ENCODE assay signal across 20 cellular contexts in genomic region chr1:11567244-11568065, GRCh38.
"Had no signal": no experiment of that assay in that cellular context is flagged by ENCODE, and none has a peak within 500 bp of the region (broad histone marks: within the 10 kb centered on the region; RNA-seq: fewer than 3 reads in every experiment).

No MANE protein-coding gene starts in this region.

- DNase-seq: activated CD4-positive, alpha-beta T cell treated with anti-CD3 and anti-CD28 coated beads for 48 hours; activated CD4-positive, CD25-positive, alpha-beta regulatory T cell; activated CD8-positive, alpha-beta T cell treated with anti-CD3 and anti-CD28 coated beads for 36 hours; activated naive CD4-positive, alpha-beta T cell; activated naive CD8-positive, alpha-beta T cell treated with anti-CD3 and anti-CD28 coated beads for 36 hours; activated T-cell treated with anti-CD3 and anti-CD28 coated beads, Interleukin-2, amount 50 U/mL, for 1 hour; amniotic stem cell; effector CD8-positive, alpha-beta T cell; esophagus squamous epithelium; heart right ventricle; kidney glomerular epithelial cell; mesenchymal stem cell; occipital lobe; T-helper 9 cell had no signal

- H3K36me3 ChIP-seq: esophagus squamous epithelium, heart right ventricle, tibial nerve had no signal

- H3K9me3 Mint-ChIP-seq: activated CD8-positive, alpha-beta T cell treated with anti-CD3 and anti-CD28 coated beads for 36 hours; activated naive CD8-positive, alpha-beta T cell treated with anti-CD3 and anti-CD28 coated beads for 36 hours; activated T-helper 17 cell treated with anti-CD3 and anti-CD28 coated beads, Interleukin-2, amount 50 U/mL, for 72 hours; stimulated activated naive CD8-positive, alpha-beta T cell treated with anti-CD3 and anti-CD28 coated beads, Interleukin-15, Interleukin-2, amounts not matched to agents 100 ng/mL and 50 ng/mL, for 24 hours had no signal

- H3K4me1 Mint-ChIP-seq: activated T-helper 17 cell treated with anti-CD3 and anti-CD28 coated beads, Interleukin-2, amount 50 U/mL, for 72 hours; nephron had no signal

- H3K9me3 ChIP-seq: esophagus squamous epithelium, heart right ventricle, tibial nerve had no signal

- H3K4me1 ChIP-seq: esophagus squamous epithelium, tibial nerve had no signal

- H3K27ac Mint-ChIP-seq: activated CD8-positive, alpha-beta T cell treated with anti-CD3 and anti-CD28 coated beads for 36 hours; activated naive CD8-positive, alpha-beta T cell treated with anti-CD3 and anti-CD28 coated beads for 36 hours; activated T-helper 17 cell treated with anti-CD3 and anti-CD28 coated beads, Interleukin-2, amount 50 U/mL, for 72 hours; nephron; progenitor cell of endocrine pancreas; stimulated activated naive CD8-positive, alpha-beta T cell treated with anti-CD3 and anti-CD28 coated beads, Interleukin-15, Interleukin-2, amounts not matched to agents 100 ng/mL and 50 ng/mL, for 24 hours had no signal

- H3K4me3 Mint-ChIP-seq: activated CD8-positive, alpha-beta T cell treated with anti-CD3 and anti-CD28 coated beads for 36 hours; activated naive CD8-positive, alpha-beta T cell treated with anti-CD3 and anti-CD28 coated beads for 36 hours; activated T-helper 17 cell treated with anti-CD3 and anti-CD28 coated beads, Interleukin-2, amount 50 U/mL, for 72 hours; nephron; stimulated activated naive CD8-positive, alpha-beta T cell treated with anti-CD3 and anti-CD28 coated beads, Interleukin-15, Interleukin-2, amounts not matched to agents 100 ng/mL and 50 ng/mL, for 24 hours had no signal

- FAIRE-seq: urothelium cell line had no signal

- ATAC-seq: activated CD8-positive, alpha-beta T cell treated with anti-CD3 and anti-CD28 coated beads for 36 hours; activated T-helper 17 cell treated with anti-CD3 and anti-CD28 coated beads, Interleukin-2, amount 50 U/mL, for 72 hours; heart right ventricle had no signal

- H3K4me3 ChIP-seq: esophagus squamous epithelium, heart right ventricle, tibial nerve had no signal

- H3K27ac ChIP-seq: esophagus squamous epithelium, heart right ventricle, tibial nerve had no signal

- H3K36me3 Mint-ChIP-seq: activated naive CD8-positive, alpha-beta T cell treated with anti-CD3 and anti-CD28 coated beads for 36 hours had no signal
